Comparison of ENCODE assay signal across 16 cellular contexts in the genomic region with DNA sequence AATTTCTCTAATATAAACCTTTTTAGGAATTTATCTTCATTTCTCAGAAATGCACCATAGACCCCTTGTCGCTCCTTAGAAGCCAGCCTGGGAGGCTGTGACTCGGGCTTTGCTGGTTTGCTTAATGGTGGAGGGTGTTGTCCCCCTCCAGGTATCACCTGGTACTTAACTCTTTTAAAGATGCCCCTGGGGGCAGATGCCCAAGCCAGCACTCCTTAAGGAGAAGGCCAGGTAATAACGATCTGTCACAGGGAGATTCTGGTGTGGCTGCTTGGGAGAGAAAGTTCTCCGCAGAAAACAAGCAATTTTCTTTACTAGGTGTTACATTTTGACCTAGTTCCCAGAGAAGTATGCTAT. TPM values are rescaled to one million over a fixed set of nuclear protein-coding genes. Genes with fewer than 3 reads are reported as not detected.
A peak's percentile ranks its signal among the peaks of the same experiment; 100 is the strongest.
DNase-seq lines count a peak whose midpoint lies in the region; ATAC-seq and TF ChIP-seq lines count a peak whose summit lies in the region.
"Had no signal": no experiment of that assay in that cellular context is flagged by ENCODE, and none has a peak within 500 bp of the region (broad histone marks: within the 10 kb centered on the region; RNA-seq: fewer than 3 reads in every experiment).

No MANE protein-coding gene starts in this region.

- H3K4me3 ChIP-seq in brain microvascular endothelial cell (ENCODE audit: low read depth, low read length) = no peak overlapping the region
- H3K4me3 ChIP-seq in mesendoderm (ENCODE audit: low read length) = no peak overlapping the region
- H3K4me3 ChIP-seq in subcutaneous abdominal adipose tissue (ENCODE audit: low read depth in 1 of 5, low read length in 5 of 5) = peak overlapping the region in 1 of 5 donors; percentile 17
- no peak overlapping the region for H3K4me3 ChIP-seq in left lung
- H3K4me3 ChIP-seq: MG63 had no signal

- in situ Hi-C loops in brain microvascular endothelial cell (cut with HindIII; ENCODE audit: low pct_ligation_motif_present, low sequenced_read_pairs) = no loop called here

- no peak overlapping the region for H4K8ac ChIP-seq in mesendoderm (ENCODE audit: low read depth, low read length)

- H3K79me2 ChIP-seq in mesendoderm (ENCODE audit: control insufficient read depth, insufficient read depth, low read length) = peaks cover 2% of the 10 kb centered on the region

- no CpG with 5 or more reads among the region's 4 CpGs for WGBS in mesendoderm (ENCODE audit: extremely low coverage, insufficient coverage, low lambda C conversion rate)

- H3K27ac ChIP-seq in brain microvascular endothelial cell (peak overlapping the region; percentile 44), mesendoderm (ENCODE audit: low read depth, low read length) (no peak overlapping the region), subcutaneous abdominal adipose tissue (ENCODE audit: low read depth, low read length) (peak overlapping the region; percentile 95), left lung (no peak overlapping the region)

- no peaks in the 10 kb centered on the region for H3K9me3 ChIP-seq in subcutaneous abdominal adipose tissue (ENCODE audit: control insufficient read depth in 5 of 5, low read length in 5 of 5)
- H3K9me3 ChIP-seq in left lung = no peaks in the 10 kb centered on the region
- H3K9me3 ChIP-seq: BE2C, MG63 had no signal

- H3K4me1 Mint-ChIP-seq in activated T-helper 2 cell treated with anti-CD3 and anti-CD28 coated beads, Interferon-gamma antibody, Interleukin-2, Interleukin-4, amounts not matched to agents 10 μg/mL and 5 μg/mL and 100 μg/mL, durations not matched to agents 14 hours and 24 hours and 36 hours (ENCODE audit: low read depth) = no peaks in the 10 kb centered on the region

- H2AK5ac ChIP-seq in mesendoderm (ENCODE audit: low read length) = no peak overlapping the region

- no peak for ATAC-seq in left lung

- peaks cover 5% of the 10 kb centered on the region for H3K36me3 Mint-ChIP-seq in activated T-helper 2 cell treated with anti-CD3 and anti-CD28 coated beads, Interferon-gamma antibody, Interleukin-2, Interleukin-4, amounts not matched to agents 10 μg/mL and 5 μg/mL and 100 μg/mL, durations not matched to agents 14 hours and 24 hours and 36 hours (ENCODE audit: low read depth)

- no peak overlapping the region for H3K23ac ChIP-seq in mesendoderm (ENCODE audit: low read length)

- intact Hi-C loops in left lung (cut with DNase I) = no loop called here
- intact Hi-C loops in activated T-helper 2 cell treated with anti-CD3 and anti-CD28 coated beads, Interferon-gamma antibody, Interleukin-2, Interleukin-4, amounts not matched to agents 10 μg/mL and 5 μg/mL and 100 μg/mL, durations not matched to agents 14 hours and 24 hours and 36 hours (cut with micrococcal nuclease) = no loop called here

- no peaks in the 10 kb centered on the region for H3K27me3 ChIP-seq in brain microvascular endothelial cell (replicated peaks)
- no peaks in the 10 kb centered on the region for H3K27me3 ChIP-seq in mesendoderm (ENCODE audit: insufficient read depth, low read length, poor library complexity)
- no peaks in the 10 kb centered on the region for H3K27me3 ChIP-seq in subcutaneous abdominal adipose tissue (ENCODE audit: control insufficient read depth in 5 of 5, insufficient read depth in 4 of 5, low read length in 5 of 5)
- no peaks in the 10 kb centered on the region for H3K27me3 ChIP-seq in left lung
- H3K27me3 ChIP-seq: BE2C, MG63 had no signal

- H3K4me1 ChIP-seq in mesendoderm (ENCODE audit: control insufficient read depth, low read depth, low read length) (peaks cover 2% of the 10 kb centered on the region), subcutaneous abdominal adipose tissue (ENCODE audit: control insufficient read depth in 5 of 5, insufficient read depth in 5 of 5, low read length in 5 of 5) (peaks cover 22 to 81% (median 54%) of the 10 kb centered on the region in 5 donors), left lung (peaks cover 10 to 15% of the 10 kb centered on the region in 2 donors)
- H3K4me1 ChIP-seq: BE2C had no signal

- H3K27me3 Mint-ChIP-seq in activated T-helper 2 cell treated with anti-CD3 and anti-CD28 coated beads, Interferon-gamma antibody, Interleukin-2, Interleukin-4, amounts not matched to agents 10 μg/mL and 5 μg/mL and 100 μg/mL, durations not matched to agents 14 hours and 24 hours and 36 hours (ENCODE audit: low read depth) = no peaks in the 10 kb centered on the region

- H2BK120ac ChIP-seq in mesendoderm (ENCODE audit: low read depth, low read length) = no peak overlapping the region

- H3K18ac ChIP-seq in mesendoderm (ENCODE audit: low read length) = no peak overlapping the region

- H4K5ac ChIP-seq in mesendoderm (ENCODE audit: low read length) = no peak overlapping the region

- no peak overlapping the region for H3K9ac ChIP-seq in mesendoderm (ENCODE audit: low read length)
- H3K9ac ChIP-seq in subcutaneous abdominal adipose tissue (ENCODE audit: low read length in 5 of 5) = peak overlapping the region; percentile 15 to 77 (median 39)

- peaks cover 10% of the 10 kb centered on the region for H3K79me1 ChIP-seq in mesendoderm (ENCODE audit: low read length)

- TF ChIP-seq CTCF in brain microvascular endothelial cell (IDR thresholded peaks at IDR 0.05; ENCODE audit: low read depth, low read length, missing control alignments) (no peak), left lung (IDR thresholded peaks at IDR 0.05) (no peak)

- H3K27ac Mint-ChIP-seq in activated T-helper 2 cell treated with anti-CD3 and anti-CD28 coated beads, Interferon-gamma antibody, Interleukin-2, Interleukin-4, amounts not matched to agents 10 μg/mL and 5 μg/mL and 100 μg/mL, durations not matched to agents 14 hours and 24 hours and 36 hours = no peak overlapping the region

- no peak overlapping the region for H3K4me2 ChIP-seq in mesendoderm (ENCODE audit: low read length)

- H2BK15ac ChIP-seq in mesendoderm (replicated peaks; ENCODE audit: low read depth) = no peak overlapping the region

- no peaks in the 10 kb centered on the region for H3K9me3 Mint-ChIP-seq in activated T-helper 2 cell treated with anti-CD3 and anti-CD28 coated beads, Interferon-gamma antibody, Interleukin-2, Interleukin-4, amounts not matched to agents 10 μg/mL and 5 μg/mL and 100 μg/mL, durations not matched to agents 14 hours and 24 hours and 36 hours

- no peak overlapping the region for H3K4me3 Mint-ChIP-seq in activated T-helper 2 cell treated with anti-CD3 and anti-CD28 coated beads, Interferon-gamma antibody, Interleukin-2, Interleukin-4, amounts not matched to agents 10 μg/mL and 5 μg/mL and 100 μg/mL, durations not matched to agents 14 hours and 24 hours and 36 hours (ENCODE audit: low read depth)

- no peak overlapping the region for H2BK5ac ChIP-seq in mesendoderm (ENCODE audit: low read length)

- no peak overlapping the region for H3K56ac ChIP-seq in mesendoderm (ENCODE audit: low read length)

- peak; percentile 45 for DNase-seq in NCI-H69 (lab: John Stamatoyannopoulos, UW)
- DNase-seq in brain microvascular endothelial cell = no peak
- peak; percentile 72 for DNase-seq in mesendoderm
- DNase-seq in left lung = no peak
- no peak for DNase-seq in activated T-helper 2 cell treated with anti-CD3 and anti-CD28 coated beads, Interferon-gamma antibody, Interleukin-2, Interleukin-4, amounts not matched to agents 10 μg/mL and 5 μg/mL and 100 μg/mL, durations not matched to agents 14 hours and 24 hours and 36 hours (ENCODE audit: low spot score)
- no peak for DNase-seq in T1000 (lab: John Stamatoyannopoulos, UW)
- no peak for DNase-seq in stimulated activated CD4-positive, alpha-beta T cell treated with anti-CD3 and anti-CD28 coated beads, Interleukin-15, amount 100 ng/mL, for 24 hours
- DNase-seq: activated gamma-delta T cell treated with Interleukin-2 at 50 U/mL for 16 hours; anterior cingulate cortex; BE2C; NCI-H1694 treated with DMSO at 0.1 percent for 48 hours; NCI-H446 treated with DMSO at 0.1 percent for 48 hours; SHP77 treated with DMSO at 0.1 percent for 48 hours; stimulated activated CD4-positive, alpha-beta T cell treated with anti-CD3 and anti-CD28 coated beads, Interleukin-4, amount 100 ng/mL, for 1 hour had no signal

- no peak overlapping the region for H3K4ac ChIP-seq in mesendoderm (ENCODE audit: low read depth, low read length)

- H3K36me3 ChIP-seq in brain microvascular endothelial cell (replicated peaks) (peaks cover 21% of the 10 kb centered on the region), mesendoderm (ENCODE audit: control insufficient read depth, insufficient read depth, low read length) (peaks cover 7% of the 10 kb centered on the region), subcutaneous abdominal adipose tissue (ENCODE audit: control insufficient read depth in 5 of 5, insufficient read depth in 5 of 5, low read length in 5 of 5) (peaks cover 0 to 33% (median 23%) of the 10 kb centered on the region in 5 donors), left lung (peaks cover 0 to 47% of the 10 kb centered on the region in 2 donors)
- H3K36me3 ChIP-seq: BE2C had no signal

RNA-seq across cellular contexts. Expression of a gene that starts 22.3 kb away (rescaled TPM):
- polyA plus RNA-seq in mesendoderm (2013, experiment 1 of 2) = 14.7 TPM
- 14.6 TPM for polyA plus RNA-seq in mesendoderm (2013, experiment 2 of 2)
- total RNA-seq in left lung = 10 to 100 TPM; 23.0 to 32.6 TPM
- 22.3 and 22.7 TPM in 2 replicates for total RNA-seq in activated T-helper 2 cell treated with anti-CD3 and anti-CD28 coated beads, Interferon-gamma antibody, Interleukin-2, Interleukin-4, amounts not matched to agents 10 μg/mL and 5 μg/mL and 100 μg/mL, durations not matched to agents 14 hours and 24 hours and 36 hours

RNA-seq across cellular contexts. Expression of a gene that starts 56.3 kb away (rescaled TPM):
- 0.13 TPM for polyA plus RNA-seq in mesendoderm (2013, experiment 1 of 2)
- polyA plus RNA-seq in mesendoderm (2013, experiment 2 of 2) = 0.15 TPM
- total RNA-seq in left lung = 1 to 10 TPM; 2.2 to 4.8 TPM
- total RNA-seq in activated T-helper 2 cell treated with anti-CD3 and anti-CD28 coated beads, Interferon-gamma antibody, Interleukin-2, Interleukin-4, amounts not matched to agents 10 μg/mL and 5 μg/mL and 100 μg/mL, durations not matched to agents 14 hours and 24 hours and 36 hours = 0.41 and 0.90 TPM in 2 replicates

Comparison
In these comparisons a context has a peak if more than half of its experiments do, and no peak if none do; other contexts are left out.
1. DNase-seq: peak in NCI-H69 (single experiment) and mesendoderm (single experiment); none in brain microvascular endothelial cell (single experiment), left lung (0 of 2), activated T-helper 2 cell treated with anti-CD3 and anti-CD28 coated beads, Interferon-gamma antibody, Interleukin-2, Interleukin-4, amounts not matched to agents 10 μg/mL and 5 μg/mL and 100 μg/mL, durations not matched to agents 14 hours and 24 hours and 36 hours (single experiment), T1000 (single experiment) and stimulated activated CD4-positive, alpha-beta T cell treated with anti-CD3 and anti-CD28 coated beads, Interleukin-15, amount 100 ng/mL, for 24 hours (single experiment).
2. H3K27ac ChIP-seq: peak in brain microvascular endothelial cell (single experiment) and subcutaneous abdominal adipose tissue (single experiment); none in mesendoderm (single experiment) and left lung (0 of 2).